8 cellular contexts compared by ENCODE assay signal in genomic region chr14:20970983-20971704, GRCh38.
DNase-seq lines count a peak whose midpoint lies in the region; ATAC-seq and TF ChIP-seq lines count a peak whose summit lies in the region.

No MANE protein-coding gene starts in this region.

- peak; percentile 100 for TF ChIP-seq CTCF in AG09309 (IDR thresholded peaks at IDR 0.05; ENCODE audit: control insufficient read depth, insufficient read depth, low read depth, low read length, missing control alignments)

- ATAC-seq in GM18870 (IDR thresholded peaks at IDR 0.05; ENCODE audit: unreplicated experiment) (peak; percentile 78), HG03139 (IDR thresholded peaks at IDR 0.05; ENCODE audit: unreplicated experiment) (peak; percentile 86)

- peak overlapping the region; percentile 80 for H3K4me3 ChIP-seq in AG09309 (ENCODE audit: control insufficient read depth, low read depth, low read length)

- DNase-seq in AG09309 (ENCODE audit: low read depth): no peak
- DNase-seq in NCI-H2227 treated with DMSO at 0.1 percent for 48 hours (lab: John Stamatoyannopoulos, UW): peak; percentile 84
- peak; percentile 48 for DNase-seq in activated CD4-positive, CD25-positive, alpha-beta regulatory T cell treated with anti-CD3 and anti-CD28 coated beads, Interleukin-2, amount 50 U/mL, for 16 hours (ENCODE audit: low read depth, low spot score)
- DNase-seq in cerebellar cortex (ENCODE audit: low spot score): peak; percentile 81
- peak; percentile 89 for DNase-seq in kidney tubule cell (ENCODE audit: low spot score)
- DNase-seq in stimulated activated CD4-positive, alpha-beta T cell treated with anti-CD3 and anti-CD28 coated beads, Interleukin-15, amount 100 ng/mL, for 48 hours (ENCODE audit: low read depth in 2 of 2): peak; percentile 59 to 76
